Comparison of ENCODE assay signal across 9 cellular contexts in the genomic region with DNA sequence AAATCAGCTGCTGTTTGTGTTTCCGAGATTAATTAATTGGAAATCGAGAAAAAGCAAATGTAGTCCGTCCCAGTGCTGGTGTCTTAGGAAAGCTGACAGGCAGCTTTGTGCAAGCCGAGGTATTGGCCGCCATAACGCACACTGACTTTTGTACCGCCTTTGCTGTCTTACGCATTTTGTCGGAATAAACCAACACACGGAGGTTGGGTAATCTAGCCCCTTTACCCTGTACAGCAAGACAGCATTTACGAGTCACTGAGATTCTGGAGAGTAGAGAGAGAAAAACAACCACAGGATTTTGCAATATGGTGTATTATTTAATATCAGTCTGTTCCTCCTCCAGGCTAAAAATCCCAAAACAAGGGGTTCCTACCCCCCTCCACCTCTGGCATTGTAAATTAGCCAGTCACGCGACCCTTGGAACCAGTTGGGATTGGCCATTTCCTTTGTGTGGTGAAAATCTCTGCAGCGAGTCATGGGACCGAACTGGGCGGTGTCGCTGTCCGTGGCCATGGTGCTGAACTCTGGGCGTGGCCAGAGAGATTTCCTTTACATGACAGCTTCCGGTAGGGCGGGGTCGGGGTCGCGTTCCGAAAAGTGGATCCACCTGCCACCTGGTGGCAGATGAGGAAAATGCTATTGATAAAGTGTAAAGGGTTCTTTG. TPM values are rescaled to one million over a fixed set of nuclear protein-coding genes. Genes with fewer than 3 reads are reported as not detected.
DNase-seq lines count a peak whose midpoint lies in the region; ATAC-seq and TF ChIP-seq lines count a peak whose summit lies in the region.
"Had no signal": no experiment of that assay in that cellular context is flagged by ENCODE, and none has a peak within 500 bp of the region (broad histone marks: within the 10 kb centered on the region; RNA-seq: fewer than 3 reads in every experiment).

No MANE protein-coding gene starts in this region.

- peaks cover 0 to 42% (median 6%) of the 10 kb centered on the region in 45 donors for H3K27me3 ChIP-seq in dorsolateral prefrontal cortex
- peaks cover 0 to 10% of the 10 kb centered on the region in 2 donors for H3K27me3 ChIP-seq in left lung

- intact Hi-C loops in activated CD4-positive, alpha-beta T cell treated with anti-CD3 and anti-CD28 coated beads, Interleukin-2, amount 10 ng/mL, durations not matched to agents 24 days and 14 days (cut with micrococcal nuclease), result no loop called here
- intact Hi-C loops in dorsolateral prefrontal cortex (cut with DNase I) (loop anchor here (1.0 to 10.0 kb wide), 7 partner anchors 74 to 216 kb away; a partner anchor contains a TSS), left lung (cut with DNase I) (loop anchor here in 1 of 2 donors (10.0 kb wide), 1 partner anchor 156 kb away; a partner anchor contains a TSS)

- H3K36me3 ChIP-seq in left lung, result no peaks in the 10 kb centered on the region

- peak overlapping the region; percentile 35 to 85 (median 72) for H3K4me3 ChIP-seq in dorsolateral prefrontal cortex
- peak overlapping the region; percentile 21 to 27 for H3K4me3 ChIP-seq in left lung

- H3K27ac ChIP-seq in dorsolateral prefrontal cortex (peak overlapping the region; percentile 80 to 99 (median 94)), left lung (peak overlapping the region; percentile 37 to 63)

- H3K36me3 Mint-ChIP-seq in activated CD4-positive, alpha-beta T cell treated with anti-CD3 and anti-CD28 coated beads, Interleukin-2, amount 10 ng/mL, durations not matched to agents 24 days and 14 days (ENCODE audit: low read depth), result no peaks in the 10 kb centered on the region

- H3K4me1 ChIP-seq in left lung, result no peaks in the 10 kb centered on the region

- ATAC-seq in HG03175 (IDR thresholded peaks at IDR 0.05; ENCODE audit: unreplicated experiment) (peak; percentile 84), left lung (peak; percentile 98), GM19324 (IDR thresholded peaks at IDR 0.05; ENCODE audit: low FRiP score, unreplicated experiment) (no peak)

- H3K27ac Mint-ChIP-seq in activated CD4-positive, alpha-beta T cell treated with anti-CD3 and anti-CD28 coated beads, Interleukin-2, amount 10 ng/mL, durations not matched to agents 24 days and 14 days, result no peak overlapping the region

- H3K4me1 Mint-ChIP-seq in activated CD4-positive, alpha-beta T cell treated with anti-CD3 and anti-CD28 coated beads, Interleukin-2, amount 10 ng/mL, durations not matched to agents 24 days and 14 days, result no peaks in the 10 kb centered on the region

- DNase-seq in GM04503 (ENCODE audit: low read depth) (peak; percentile 3), NCI-H460 (ENCODE audit: extremely low read depth, low read depth) (peak; percentile 98), dorsolateral prefrontal cortex (peak; percentile 93 to 98 (median 98)), left lung (peak; percentile 85 to 90)
- DNase-seq in activated CD4-positive, alpha-beta T cell treated with anti-CD3 and anti-CD28 coated beads, Interleukin-2, amount 10 ng/mL, durations not matched to agents 24 days and 14 days, result peak; percentile 90
- DNase-seq in stimulated activated CD4-positive, alpha-beta T cell treated with anti-CD3 and anti-CD28 coated beads, Interleukin-2, amount 100 ng/mL, for 4 hours (ENCODE audit: low read depth), result peak; percentile 16

- TF ChIP-seq CTCF in dorsolateral prefrontal cortex (IDR thresholded peaks at IDR 0.05 in 54 of 56, conservative IDR thresholded peaks at IDR 0.05 in 2 of 56; ENCODE audit: low read depth in 1 of 56, partially characterized antibody in 56 of 56) (peak; percentile 76 to 99 (median 93)), left lung (IDR thresholded peaks at IDR 0.05) (peak; percentile 53 to 61)

- no peaks in the 10 kb centered on the region for H3K27me3 Mint-ChIP-seq in activated CD4-positive, alpha-beta T cell treated with anti-CD3 and anti-CD28 coated beads, Interleukin-2, amount 10 ng/mL, durations not matched to agents 24 days and 14 days

- peaks cover 0 to 3% of the 10 kb centered on the region in 2 donors for H3K9me3 ChIP-seq in left lung

- H3K9me3 Mint-ChIP-seq in activated CD4-positive, alpha-beta T cell treated with anti-CD3 and anti-CD28 coated beads, Interleukin-2, amount 10 ng/mL, durations not matched to agents 24 days and 14 days, result no peaks in the 10 kb centered on the region

- no peak overlapping the region for H3K4me3 Mint-ChIP-seq in activated CD4-positive, alpha-beta T cell treated with anti-CD3 and anti-CD28 coated beads, Interleukin-2, amount 10 ng/mL, durations not matched to agents 24 days and 14 days

RNA-seq across cellular contexts. Expression of a gene that starts 10.3 kb away (rescaled TPM):
- total RNA-seq in NCI-H460 (2014; rRNA removed; shearing (Covaris generic)), result 0.03 TPM in 1 of 2 replicates, not detected in the other
- not detected in 2 replicates for polyA plus RNA-seq in NCI-H460 (2014; cell fraction: nucleus; rRNA removed)
- not detected in 2 replicates for total RNA-seq in activated CD4-positive, alpha-beta T cell treated with anti-CD3 and anti-CD28 coated beads, Interleukin-2, amount 10 ng/mL, durations not matched to agents 24 days and 14 days
- under 1 TPM in 107 of 120 experiments, not detected in 13; 0.04 to 0.30 (median 0.11) TPM for total RNA-seq in dorsolateral prefrontal cortex
- under 1 TPM; 0.06 to 0.10 TPM for total RNA-seq in left lung
- total RNA-seq: subcutaneous adipose tissue had no signal

RNA-seq across cellular contexts. Expression of a gene that starts 53.5 kb away (rescaled TPM):
- 0.29 and 0.52 TPM in 2 replicates for total RNA-seq in NCI-H460 (2014; rRNA removed; shearing (Covaris generic))
- 0.08 and 0.56 TPM in 2 replicates for polyA plus RNA-seq in NCI-H460 (2014; cell fraction: nucleus; rRNA removed)
- 0.19 TPM in 1 of 2 replicates, not detected in the other for total RNA-seq in activated CD4-positive, alpha-beta T cell treated with anti-CD3 and anti-CD28 coated beads, Interleukin-2, amount 10 ng/mL, durations not matched to agents 24 days and 14 days
- total RNA-seq in dorsolateral prefrontal cortex (10 to 100 TPM in 19 of 120 experiments, 1 to 10 TPM in 101; 3.4 to 15.2 (median 7.4) TPM), left lung (1 to 10 TPM; 3.6 to 6.6 TPM)

RNA-seq across cellular contexts. Expression of a gene that starts 59.4 kb away (rescaled TPM):
- total RNA-seq in NCI-H460 (2014; rRNA removed; shearing (Covaris generic)), result 0.12 and 0.14 TPM in 2 replicates
- 0.07 TPM in 2 replicates for polyA plus RNA-seq in NCI-H460 (2014; cell fraction: nucleus; rRNA removed)
- total RNA-seq in activated CD4-positive, alpha-beta T cell treated with anti-CD3 and anti-CD28 coated beads, Interleukin-2, amount 10 ng/mL, durations not matched to agents 24 days and 14 days, result not detected in 2 replicates
- total RNA-seq in dorsolateral prefrontal cortex, result 10 to 100 TPM in 2 of 120 experiments, 1 to 10 TPM in 118; 2.9 to 12.7 (median 5.8) TPM
- total RNA-seq in left lung, result 1 to 10 TPM; 2.0 to 3.9 TPM

Comparison
In these comparisons a context has a peak if more than half of its experiments do, and no peak if none do; other contexts are left out.
1. DNase-seq: peak in every context shown above with its lines; median percentile 98 in NCI-H460; 98 in dorsolateral prefrontal cortex; 90 in activated CD4-positive, alpha-beta T cell treated with anti-CD3 and anti-CD28 coated beads, Interleukin-2, amount 10 ng/mL, durations not matched to agents 24 days and 14 days; 88 in left lung; 16 in stimulated activated CD4-positive, alpha-beta T cell treated with anti-CD3 and anti-CD28 coated beads, Interleukin-2, amount 100 ng/mL, for 4 hours; 3 in GM04503.